Comparison of ENCODE assay signal across 25 cellular contexts in the genomic region with DNA sequence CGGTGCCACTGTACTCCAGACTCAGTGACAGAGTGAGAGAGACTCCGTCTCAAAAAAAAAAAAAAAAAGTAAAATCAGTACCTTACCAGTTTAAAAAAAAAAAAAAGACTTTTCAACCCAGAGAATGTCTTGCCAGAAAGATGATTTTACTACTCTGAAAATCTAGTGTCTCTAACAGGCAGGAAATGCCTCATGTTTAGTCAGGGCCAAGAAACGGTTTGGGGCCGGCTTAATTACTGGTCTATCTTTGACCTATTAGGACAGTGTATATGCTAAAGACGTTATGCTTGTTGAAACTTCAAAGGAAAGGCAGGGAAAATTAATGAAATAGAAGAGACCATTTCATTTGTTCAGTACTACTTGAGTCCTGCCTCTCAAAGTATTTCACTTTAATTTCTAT. TPM values are rescaled to one million over a fixed set of nuclear protein-coding genes. Genes with fewer than 3 reads are reported as not detected.
"Had no signal": no experiment of that assay in that cellular context is flagged by ENCODE, and none has a peak within 500 bp of the region (broad histone marks: within the 10 kb centered on the region; RNA-seq: fewer than 3 reads in every experiment).

No MANE protein-coding gene starts in this region.

- DNase-seq: activated B cell treated with CpG ODN at 0.5 μM for 24 hours; activated CD4-positive, alpha-beta memory T cell treated with anti-CD3 and anti-CD28 coated beads, Interleukin-2, amount 10 ng/mL, durations not matched to agents 7 days and 5 days; activated CD4-positive, alpha-beta T cell treated with anti-CD3 and anti-CD28 coated beads, Interleukin-2, amount 50 U/mL, for 1 hour; activated gamma-delta T cell treated with Interleukin-2 at 50 U/mL for 16 hours; activated naive CD4-positive, alpha-beta T cell treated with anti-CD3 and anti-CD28 coated beads, Interleukin-2, amount 10 ng/mL, durations not matched to agents 7 days and 5 days; activated naive CD8-positive, alpha-beta T cell treated with anti-CD3 and anti-CD28 coated beads for 36 hours; activated T-cell treated with anti-CD3 and anti-CD28 coated beads for 4 hours; activated T-cell treated with anti-CD3 and anti-CD28 coated beads, Interleukin-2, amount 50 U/mL, for 72 hours; brain microvascular endothelial cell; Karpas-422; NCI-H1092; NCI-H1417; NCI-H1930; NCI-H2171 treated with DMSO at 0.1 percent for 48 hours; NCI-H345; NCI-H510A; NCI-H526 treated with DMSO at 0.1 percent for 48 hours; NCI-H82; SJCRH30; T-helper 17 cell; T-helper 9 cell had no signal

- H3K36me3 ChIP-seq: brain microvascular endothelial cell, cardiac muscle cell, SJCRH30 had no signal

- H3K36me3 Mint-ChIP-seq: activated naive CD4-positive, alpha-beta T cell treated with anti-CD3 and anti-CD28 coated beads, Interleukin-2, amount 10 ng/mL, durations not matched to agents 7 days and 5 days; activated naive CD8-positive, alpha-beta T cell treated with anti-CD3 and anti-CD28 coated beads for 36 hours had no signal

- H3K9me3 Mint-ChIP-seq: activated B cell treated with CpG ODN at 0.5 μM for 24 hours; activated CD4-positive, alpha-beta memory T cell treated with anti-CD3 and anti-CD28 coated beads, Interleukin-2, amount 10 ng/mL, durations not matched to agents 7 days and 5 days; activated naive CD4-positive, alpha-beta T cell treated with anti-CD3 and anti-CD28 coated beads, Interleukin-2, amount 10 ng/mL, durations not matched to agents 7 days and 5 days; activated naive CD8-positive, alpha-beta T cell treated with anti-CD3 and anti-CD28 coated beads for 36 hours; activated T-cell treated with anti-CD3 and anti-CD28 coated beads, Interleukin-2, amount 50 U/mL, for 72 hours; activated T-helper 2 cell treated with anti-CD3 and anti-CD28 coated beads, Interferon-gamma antibody, Interleukin-2, Interleukin-4, amounts not matched to agents 10 μg/mL and 5 μg/mL and 100 μg/mL, durations not matched to agents 14 hours and 24 hours and 36 hours had no signal

- H3K4me3 Mint-ChIP-seq: activated B cell treated with CpG ODN at 0.5 μM for 24 hours; activated CD4-positive, alpha-beta memory T cell treated with anti-CD3 and anti-CD28 coated beads, Interleukin-2, amount 10 ng/mL, durations not matched to agents 7 days and 5 days; activated naive CD4-positive, alpha-beta T cell treated with anti-CD3 and anti-CD28 coated beads, Interleukin-2, amount 10 ng/mL, durations not matched to agents 7 days and 5 days; activated naive CD8-positive, alpha-beta T cell treated with anti-CD3 and anti-CD28 coated beads for 36 hours; activated T-cell treated with anti-CD3 and anti-CD28 coated beads, Interleukin-2, amount 50 U/mL, for 72 hours; T-helper 17 cell had no signal

- H3K4me1 Mint-ChIP-seq: activated CD4-positive, alpha-beta memory T cell treated with anti-CD3 and anti-CD28 coated beads, Interleukin-2, amount 10 ng/mL, durations not matched to agents 7 days and 5 days; activated naive CD4-positive, alpha-beta T cell treated with anti-CD3 and anti-CD28 coated beads, Interleukin-2, amount 10 ng/mL, durations not matched to agents 7 days and 5 days; activated naive CD8-positive, alpha-beta T cell treated with anti-CD3 and anti-CD28 coated beads for 36 hours; T-helper 17 cell had no signal

- H3K27ac Mint-ChIP-seq: activated B cell treated with CpG ODN at 0.5 μM for 24 hours; activated CD4-positive, alpha-beta memory T cell treated with anti-CD3 and anti-CD28 coated beads, Interleukin-2, amount 10 ng/mL, durations not matched to agents 7 days and 5 days; activated naive CD4-positive, alpha-beta T cell treated with anti-CD3 and anti-CD28 coated beads, Interleukin-2, amount 10 ng/mL, durations not matched to agents 7 days and 5 days; activated naive CD8-positive, alpha-beta T cell treated with anti-CD3 and anti-CD28 coated beads for 36 hours; activated T-cell treated with anti-CD3 and anti-CD28 coated beads, Interleukin-2, amount 50 U/mL, for 72 hours; activated T-helper 2 cell treated with anti-CD3 and anti-CD28 coated beads, Interferon-gamma antibody, Interleukin-2, Interleukin-4, amounts not matched to agents 10 μg/mL and 5 μg/mL and 100 μg/mL, durations not matched to agents 14 hours and 24 hours and 36 hours; T-helper 17 cell had no signal

- H3K4me1 ChIP-seq: SJCRH30 had no signal

- H3K4me3 ChIP-seq: cardiac muscle cell, SJCRH30 had no signal

- H3K27me3 ChIP-seq: brain microvascular endothelial cell, cardiac muscle cell, SJCRH30 had no signal

- H3K27me3 Mint-ChIP-seq: activated B cell treated with CpG ODN at 0.5 μM for 24 hours had no signal

- H3K9me3 ChIP-seq: SJCRH30 had no signal

- H3K27ac ChIP-seq: brain microvascular endothelial cell, cardiac muscle cell, SJCRH30 had no signal

- ATAC-seq: activated T-cell treated with anti-CD3 and anti-CD28 coated beads, Interleukin-2, amount 50 U/mL, for 72 hours; Right ventricle myocardium inferior; T-helper 17 cell had no signal

RNA-seq across cellular contexts. Expression of a gene that starts 9.9 kb away (rescaled TPM):
- total RNA-seq: RPMI7951 had no signal
